ENCODE assay signal across 12 cellular contexts in the genomic region with DNA sequence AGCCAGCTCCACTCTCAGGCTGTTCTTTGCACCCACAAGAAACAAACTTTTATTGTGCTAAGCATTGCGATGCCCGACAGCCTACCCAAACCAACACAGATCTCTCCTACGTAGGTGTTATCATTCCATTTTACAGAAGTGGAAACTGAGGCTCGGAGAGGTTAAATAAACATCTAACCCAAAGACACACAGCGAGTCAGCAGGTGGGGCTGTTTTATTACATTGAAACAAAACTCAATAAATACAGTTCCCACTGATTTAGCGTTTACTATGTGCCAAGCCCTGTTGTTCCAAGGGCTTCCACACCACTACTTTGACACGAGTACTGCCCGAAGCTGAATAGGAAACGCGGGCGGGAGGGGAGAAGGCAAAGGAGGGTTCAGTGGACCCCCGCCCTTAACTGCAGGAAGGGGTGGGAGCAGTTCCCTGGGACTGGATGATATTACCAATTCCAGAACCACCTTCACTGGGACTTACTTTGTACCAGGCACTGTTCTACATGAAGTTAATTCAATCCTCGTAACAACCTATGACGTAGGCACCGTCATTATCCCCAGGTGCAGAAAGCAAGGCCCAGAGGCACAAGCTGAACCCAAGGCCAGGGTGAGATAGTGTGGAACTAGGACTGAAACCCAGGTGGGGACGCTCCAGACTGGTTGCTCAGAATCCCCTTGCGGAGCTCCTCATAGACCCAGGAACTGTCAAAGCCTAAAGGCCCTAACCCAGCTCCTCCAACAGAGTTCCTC. TPM values are rescaled to one million over a fixed set of nuclear protein-coding genes. Genes with fewer than 3 reads are reported as not detected.
DNase-seq lines count a peak whose midpoint lies in the region; ATAC-seq, FAIRE-seq and TF ChIP-seq lines count a peak whose summit lies in the region.
"Had no signal": no experiment of that assay in that cellular context is flagged by ENCODE, and none has a peak within 500 bp of the region (broad histone marks: within the 10 kb centered on the region; RNA-seq: fewer than 3 reads in every experiment).

No MANE protein-coding gene starts in this region.

- H3K27ac ChIP-seq in GM12878 (ENCODE audit: control insufficient read depth, insufficient read depth) (no peak overlapping the region), layer of hippocampus (ENCODE audit: low read depth, low read length) (peak overlapping the region; percentile 96), stomach (peak overlapping the region; percentile 24 to 89 (median 83))

- peak overlapping the region; percentile 91 for H3K27ac Mint-ChIP-seq in HFFc6
- H3K27ac Mint-ChIP-seq: stimulated activated naive CD8-positive, alpha-beta T cell treated with anti-CD3 and anti-CD28 coated beads, Interleukin-15, Interleukin-2, amounts not matched to agents 100 ng/mL and 50 ng/mL, for 24 hours had no signal

- peaks cover 55% of the 10 kb centered on the region for H3K4me1 Mint-ChIP-seq in HFFc6 (ENCODE audit: low read depth)

- no peak overlapping the region for H2AFZ ChIP-seq in GM12878 (ENCODE audit: control insufficient read depth, low read depth, low read length)

- CTCF ChIA-PET in GM12878 (lab: Yijun Ruan, JAX) = interaction anchor here (0.8 to 7.1 kb wide), 4 partner anchors 9 to 45 kb away, joined by 3 to 64 read pairs (median 6); no protein-coding TSS in a partner anchor

- no peak overlapping the region for H3K9ac ChIP-seq in GM12878 (ENCODE audit: control insufficient read depth, insufficient read depth, low read length)

- peaks cover 4% of the 10 kb centered on the region; the same call in 1 of the 2 replicates for H3K9me3 Mint-ChIP-seq in HFFc6
- H3K9me3 Mint-ChIP-seq: stimulated activated naive CD8-positive, alpha-beta T cell treated with anti-CD3 and anti-CD28 coated beads, Interleukin-15, Interleukin-2, amounts not matched to agents 100 ng/mL and 50 ng/mL, for 24 hours had no signal

- TF ChIP-seq POLR2A in GM12878 (IDR thresholded peaks at IDR 0.05; ENCODE audit: low read depth, low read length) (no peak), stomach (IDR thresholded peaks at IDR 0.05) (no peak)

- H4K20me1 ChIP-seq in GM12878 (ENCODE audit: control insufficient read depth, insufficient read depth) = peaks cover 3% of the 10 kb centered on the region; the same call in 1 of the 2 replicates

- intact Hi-C loops in GM12878 (cut with micrococcal nuclease; ENCODE audit: unreplicated experiment) = no loop called here
- intact Hi-C loops in stomach (cut with DNase I; ENCODE audit: low total_unique reads) = no loop called here

- peak; percentile 46; the same call in 1 of the 2 replicates for TF ChIP-seq CTCF in HFFc6 (IDR thresholded peaks at IDR 0.05)
- TF ChIP-seq CTCF in GM12878 (IDR thresholded peaks at IDR 0.05 in 2 of 3, conservative IDR thresholded peaks at IDR 0.05 in 1 of 3; ENCODE audit: control insufficient read depth in 2 of 3, extremely low read depth in 1 of 3, insufficient read depth in 1 of 3, low read depth in 3 of 3, low read length in 3 of 3) = peak in 1 of 3 experiments; percentile 9; a peak in 2 of 6 replicates
- TF ChIP-seq CTCF in stomach (IDR thresholded peaks at IDR 0.05) = no peak

- H3K4me3 ChIP-seq in GM12878 (no peak overlapping the region), stomach (no peak overlapping the region)

- peaks cover 20% of the 10 kb centered on the region for H3K4me1 ChIP-seq in GM12878 (ENCODE audit: control insufficient read depth, insufficient read depth, low read length)
- H3K4me1 ChIP-seq in stomach = peaks cover 35 to 49% (median 42%) of the 10 kb centered on the region in 4 donors

- H3K36me3 ChIP-seq in GM12878 (ENCODE audit: control insufficient read depth in 2 of 2, insufficient read depth in 2 of 2, low read length in 1 of 2) (peaks cover 0 to 9% of the 10 kb centered on the region in 2 experiments; a peak in 3 of 4 replicates), stomach (peaks cover 4 to 41% (median 35%) of the 10 kb centered on the region in 4 donors)

- peaks cover 1% of the 10 kb centered on the region for H3K79me2 ChIP-seq in GM12878 (ENCODE audit: control insufficient read depth, insufficient read depth, low read length)

- FAIRE-seq in GM12878 (lab: Jason Lieb, UNC) (no peak), GM19239 (lab: Jason Lieb, UNC) (no peak)

- DNase-seq in HFFc6 (no peak), GM12878 (ENCODE audit: low read depth, low spot score) (no peak), stomach (no peak), DMS53 treated with DMSO at 0.1 percent for 48 hours (lab: John Stamatoyannopoulos, UW; ENCODE audit: unreplicated experiment) (no peak), GM19239 (ENCODE audit: insufficient read length, low spot score) (no peak)
- no peak for DNase-seq in stimulated activated CD4-positive, alpha-beta T cell treated with anti-CD3 and anti-CD28 coated beads, Interleukin-1b, Interleukin-23, amount 100 ng/mL, for 48 hours
- DNase-seq: activated gamma-delta T cell treated with Interleukin-2 at 50 U/mL for 16 hours, NCI-H187 had no signal

- 78% methylated on average over 17 of the region's 17 CpGs for WGBS in GM12878 (ENCODE audit: insufficient coverage, insufficient replicate concordance, low lambda C conversion rate, missing lambda C conversion rate)
- WGBS in stomach, 5 donors = 70 to 81% (median 71%) methylated on average over 17 of the region's 17 CpGs

- ATAC-seq in GM12878 (no peak), HG03135 (IDR thresholded peaks at IDR 0.05; ENCODE audit: unreplicated experiment) (no peak)

- BruUV-seq in GM12878 (replicated peaks; lab: Mats Ljungman, UMichigan) = no TSS peak

- POLR2A ChIA-PET in GM12878 (lab: Charles Lee) = no interaction called here

- in situ Hi-C loops in GM12878 (cut with MboI) = no loop called here

- H3K9me3 ChIP-seq in GM12878 (replicated peaks; ENCODE audit: control insufficient read depth, insufficient read depth, low read length) = no peaks in the 10 kb centered on the region
- no peaks in the 10 kb centered on the region for H3K9me3 ChIP-seq in stomach

- SMC1A ChIA-PET in GM12878 (lab: Charles Lee; ENCODE audit: uncharacterized antibody, unreplicated experiment) = interaction anchor here (0.9 to 1.7 kb wide), 4 partner anchors 18 to 160 kb away, joined by 3 read pairs; no protein-coding TSS in a partner anchor

- H3K4me3 Mint-ChIP-seq in HFFc6 = peak overlapping the region; percentile 64; the same call in 1 of the 2 replicates
- H3K4me3 Mint-ChIP-seq: stimulated activated naive CD8-positive, alpha-beta T cell treated with anti-CD3 and anti-CD28 coated beads, Interleukin-15, Interleukin-2, amounts not matched to agents 100 ng/mL and 50 ng/mL, for 24 hours had no signal

- peak; percentile 34; the same call in 1 of the 2 replicates for TF ChIP-seq RAD21 in GM12878 (IDR thresholded peaks at IDR 0.05; ENCODE audit: insufficient read depth, low read depth, low read length)

- H3K27me3 Mint-ChIP-seq in HFFc6 (ENCODE audit: insufficient read depth) = no peaks in the 10 kb centered on the region; the same call in 1 of the 2 replicates
- H3K27me3 Mint-ChIP-seq: progenitor cell of endocrine pancreas; stimulated activated naive CD8-positive, alpha-beta T cell treated with anti-CD3 and anti-CD28 coated beads, Interleukin-15, Interleukin-2, amounts not matched to agents 100 ng/mL and 50 ng/mL, for 24 hours had no signal

- TF ChIP-seq EP300 in GM12878 (IDR thresholded peaks at IDR 0.05; ENCODE audit: borderline replicate concordance in 1 of 2, control insufficient read depth in 1 of 2, low read depth in 2 of 2, low read length in 2 of 2) (no peak), stomach (IDR thresholded peaks at IDR 0.05) (no peak)

- no peak overlapping the region for H3K4me2 ChIP-seq in GM12878 (ENCODE audit: control insufficient read depth, insufficient read depth)

- H3K36me3 Mint-ChIP-seq in HFFc6 (ENCODE audit: low read depth) = peaks cover 5% of the 10 kb centered on the region; the same call in 1 of the 2 replicates

- H3K27me3 ChIP-seq in GM12878 (replicated peaks in 1 of 2; ENCODE audit: control insufficient read depth in 2 of 2, insufficient read depth in 2 of 2, low read length in 1 of 2) (no peaks in the 10 kb centered on the region), layer of hippocampus (ENCODE audit: control insufficient read depth, insufficient read depth, low read length) (no peaks in the 10 kb centered on the region), stomach (no peaks in the 10 kb centered on the region)

- RAD21 ChIA-PET in GM12878 (lab: Charles Lee; ENCODE audit: unreplicated experiment) = no interaction called here

RNA-seq across cellular contexts. Expression of gene ALDH4A1, which starts 19.3 kb away (rescaled TPM):
- 10 to 100 TPM; 18.3 to 24.1 (median 20.2) TPM for total RNA-seq in HFFc6 (2021; fragmentation: NEBNext Ultra II Directional; extraction: Animal tissue kit (Norgen Biotek cat#: 25700))
- total RNA-seq in GM12878 (2013; cell fraction: nucleolus; rRNA removed) = 4.4 and 6.2 TPM in 2 replicates
- total RNA-seq in GM12878 (2014; rRNA removed) (12.2 and 15.0 TPM in 2 replicates), GM12878 (2014; rRNA removed; fragmentation: Illumina TruSeq; extraction: Trizol) (5.0 and 6.6 TPM in 2 replicates), GM12878 (2021) (13.1 and 13.8 TPM in 2 replicates), stomach (10 to 100 TPM in 1 of 5 donors, 1 to 10 TPM in 4; 3.5 to 11.0 (median 7.6) TPM)
- 3.3 TPM for polyA plus RNA-seq in GM12878 (2011; ENCODE audit: low read depth)
- polyA plus RNA-seq in GM12878 (2011; rRNA removed) (5.8 and 17.5 TPM in 2 replicates), GM12878 (2014; fragmentation: Illumina TruSeq; extraction: Trizol) (1.6 and 5.9 TPM in 2 replicates), GM12878 (2014; fragmentation: Nextera tagmentation; extraction: Ambion mirVana) (under 1 TPM; 0.06 to 0.53 TPM), GM12878 (2014; rRNA removed) (14.0 and 21.6 TPM in 2 replicates), GM12878 (2016; fragmentation: Nextera tagmentation; extraction: Ambion mirVana) (10 to 100 TPM; 24.3 to 25.5 TPM), stomach (10 to 100 TPM in 2 of 3 donors, 1 to 10 TPM in 1; 6.7 to 16.0 (median 11.1) TPM)
- polyA plus RNA-seq in GM12878 (2011; cell fraction: cytosol; rRNA removed) = 21.8 and 36.4 TPM in 2 replicates
- 39.4 and 47.2 TPM in 2 replicates for polyA plus RNA-seq in GM12878 (2011; cell fraction: nucleus; rRNA removed)
- 7.6 and 8.0 TPM in 2 replicates for polyA plus RNA-seq in GM12878 (2012)
- polyA minus RNA-seq in GM12878 (2011; rRNA and poly(A)+ RNA removed) = 7.2 and 16.3 TPM in 2 replicates
- 6.3 and 7.8 TPM in 2 replicates for polyA minus RNA-seq in GM12878 (2011; cell fraction: cytosol; rRNA and poly(A)+ RNA removed)
- 6.4 and 14.3 TPM in 2 replicates for polyA minus RNA-seq in GM12878 (2011; cell fraction: nucleus; rRNA and poly(A)+ RNA removed)

RNA-seq across cellular contexts. Expression of gene IFFO2, which starts 34.8 kb away (rescaled TPM):
- total RNA-seq in HFFc6 (2021; fragmentation: NEBNext Ultra II Directional; extraction: Animal tissue kit (Norgen Biotek cat#: 25700)) = 10 to 100 TPM; 19.9 to 28.9 (median 21.0) TPM
- 9.6 and 13.0 TPM in 2 replicates for total RNA-seq in GM12878 (2013; cell fraction: nucleolus; rRNA removed)
- total RNA-seq in GM12878 (2014; rRNA removed) (15.0 and 16.0 TPM in 2 replicates), GM12878 (2014; rRNA removed; fragmentation: Illumina TruSeq; extraction: Trizol) (7.7 and 8.1 TPM in 2 replicates), GM12878 (2021) (18.4 and 20.5 TPM in 2 replicates), stomach (10 to 100 TPM in 2 of 5 donors, 1 to 10 TPM in 2, under 1 TPM in 1; 0.58 to 47.8 (median 7.7) TPM)
- polyA plus RNA-seq in GM12878 (2011; ENCODE audit: low read depth) = 3.6 TPM
- polyA plus RNA-seq in GM12878 (2011; rRNA removed) (2.7 and 5.7 TPM in 2 replicates), GM12878 (2014; fragmentation: Illumina TruSeq; extraction: Trizol) (8.6 and 9.1 TPM in 2 replicates), GM12878 (2014; fragmentation: Nextera tagmentation; extraction: Ambion mirVana) (1 to 10 TPM; 1.2 to 1.9 TPM), GM12878 (2014; rRNA removed) (11.1 and 14.9 TPM in 2 replicates), GM12878 (2016; fragmentation: Nextera tagmentation; extraction: Ambion mirVana) (1 to 10 TPM; 2.8 to 5.5 TPM), stomach (1 to 10 TPM in 2 of 3 donors, under 1 TPM in 1; 0.92 to 5.1 (median 3.4) TPM)
- polyA plus RNA-seq in GM12878 (2011; cell fraction: cytosol; rRNA removed) = 14.6 and 20.7 TPM in 2 replicates
- 10.7 and 12.4 TPM in 2 replicates for polyA plus RNA-seq in GM12878 (2011; cell fraction: nucleus; rRNA removed)
- 8.3 and 8.4 TPM in 2 replicates for polyA plus RNA-seq in GM12878 (2012)
- 10.1 and 13.3 TPM in 2 replicates for polyA minus RNA-seq in GM12878 (2011; rRNA and poly(A)+ RNA removed)
- polyA minus RNA-seq in GM12878 (2011; cell fraction: cytosol; rRNA and poly(A)+ RNA removed) = 5.2 and 7.2 TPM in 2 replicates
- polyA minus RNA-seq in GM12878 (2011; cell fraction: nucleus; rRNA and poly(A)+ RNA removed) = 1.3 and 3.7 TPM in 2 replicates
